Comparison of ENCODE assay signal across 1 cellular context in the genomic region with DNA sequence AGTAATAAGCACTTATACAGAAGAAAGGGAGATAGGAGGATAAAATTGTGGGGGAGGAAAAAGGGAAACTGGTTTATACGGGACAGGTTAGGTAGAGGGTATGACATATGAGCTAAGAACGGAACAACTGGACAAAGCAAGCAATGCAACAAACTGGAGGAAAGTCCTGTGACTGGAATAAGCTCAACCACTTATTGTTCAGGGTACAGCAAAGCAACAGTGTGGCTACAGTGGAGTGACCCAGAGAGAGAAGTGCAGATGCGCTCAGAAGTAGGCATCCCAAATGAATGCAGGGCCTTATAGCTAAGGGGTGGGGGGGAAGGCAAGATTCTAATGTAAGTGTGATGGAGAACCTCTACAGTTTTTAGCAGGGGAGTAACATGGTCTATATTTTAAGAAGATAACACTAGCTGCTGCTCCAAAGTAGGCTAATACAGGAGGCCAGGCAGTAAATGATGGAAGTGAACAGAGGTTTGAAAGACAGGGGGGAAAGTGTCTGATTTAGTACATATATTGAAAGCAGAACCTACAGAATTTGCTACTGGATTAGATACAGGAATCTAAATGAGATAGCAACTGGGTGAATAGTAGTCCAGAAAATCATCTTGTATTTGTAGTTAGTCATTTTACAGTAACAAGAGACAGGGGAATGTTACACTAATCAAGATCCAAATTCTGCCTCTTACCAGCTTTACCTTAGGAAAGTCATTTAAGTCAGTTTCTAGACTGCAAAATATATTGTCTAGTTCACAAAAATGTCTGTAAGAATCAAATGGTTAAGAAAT.
TF ChIP-seq lines count a peak whose summit lies in the region.

No MANE protein-coding gene starts in this region.

TF ChIP-seq in A549, 52 proteins besides CTCF, POLR2A, EP300 and RAD21:
- TF ChIP-seq GATA3 (IDR thresholded peaks at IDR 0.05; ENCODE audit: borderline replicate concordance) (no peak), FOSL2 (IDR thresholded peaks at IDR 0.05) (no peak), FOSL2 (CRISPR knock-in tag; IDR thresholded peaks at IDR 0.05) (no peak), EHF (CRISPR knock-in tag; IDR thresholded peaks at IDR 0.05) (no peak), TP53 (CRISPR knock-in tag; IDR thresholded peaks at IDR 0.05) (no peak), RNF2 (IDR thresholded peaks at IDR 0.05; ENCODE audit: borderline replicate concordance, low read depth) (no peak), MYC (IDR thresholded peaks at IDR 0.05; ENCODE audit: borderline replicate concordance, low read length) (no peak), JUN (IDR thresholded peaks at IDR 0.05) (no peak), HDAC2 (IDR thresholded peaks at IDR 0.05) (no peak)
- TF ChIP-seq, protein P1, sequence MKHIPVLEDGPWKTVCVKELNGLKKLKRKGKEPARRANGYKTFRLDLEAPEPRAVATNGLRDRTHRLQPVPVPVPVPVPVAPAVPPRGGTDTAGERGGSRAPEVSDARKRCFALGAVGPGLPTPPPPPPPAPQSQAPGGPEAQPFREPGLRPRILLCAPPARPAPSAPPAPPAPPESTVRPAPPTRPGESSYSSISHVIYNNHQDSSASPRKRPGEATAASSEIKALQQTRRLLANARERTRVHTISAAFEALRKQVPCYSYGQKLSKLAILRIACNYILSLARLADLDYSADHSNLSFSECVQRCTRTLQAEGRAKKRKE (CRISPR knock-in tag; IDR thresholded peaks at IDR 0.05; ENCODE audit: low read depth) = no peak
- TF ChIP-seq, protein P2, sequence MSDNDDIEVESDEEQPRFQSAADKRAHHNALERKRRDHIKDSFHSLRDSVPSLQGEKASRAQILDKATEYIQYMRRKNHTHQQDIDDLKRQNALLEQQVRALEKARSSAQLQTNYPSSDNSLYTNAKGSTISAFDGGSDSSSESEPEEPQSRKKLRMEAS (IDR thresholded peaks at IDR 0.05) = no peak
- TF ChIP-seq, protein P3, sequence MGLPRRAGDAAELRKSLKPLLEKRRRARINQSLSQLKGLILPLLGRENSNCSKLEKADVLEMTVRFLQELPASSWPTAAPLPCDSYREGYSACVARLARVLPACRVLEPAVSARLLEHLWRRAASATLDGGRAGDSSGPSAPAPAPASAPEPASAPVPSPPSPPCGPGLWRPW (IDR thresholded peaks at IDR 0.05) = no peak
